14 cellular contexts compared by ENCODE assay signal in genomic region chr19:1211494-1212234, GRCh38. TPM values are rescaled to one million over a fixed set of nuclear protein-coding genes. Genes with fewer than 3 reads are reported as not detected.
A peak's percentile ranks its signal among the peaks of the same experiment; 100 is the strongest.
DNase-seq lines count a peak whose midpoint lies in the region; FAIRE-seq and TF ChIP-seq lines count a peak whose summit lies in the region.
"Had no signal": no experiment of that assay in that cellular context is flagged by ENCODE, and none has a peak within 500 bp of the region (broad histone marks: within the 10 kb centered on the region; RNA-seq: fewer than 3 reads in every experiment).

No MANE protein-coding gene starts in this region.

- no peak overlapping the region for H3K27ac ChIP-seq in kidney (ENCODE audit: low read depth in 2 of 2, low read length in 2 of 2)
- H3K27ac ChIP-seq: HL-60 had no signal

- H3K9me3 ChIP-seq in kidney (ENCODE audit: control insufficient read depth in 1 of 2, low read length in 2 of 2), result no peaks in the 10 kb centered on the region
- H3K9me3 ChIP-seq: heart right ventricle had no signal

- FAIRE-seq in kidney (lab: Jason Lieb, UNC), result no peak
- FAIRE-seq: RCC 7860 had no signal

- H3K9ac ChIP-seq in kidney (ENCODE audit: low read length in 2 of 2), result peak overlapping the region in 1 of 2 donors; percentile 19

- DNase-seq in activated CD4-positive, alpha-beta T cell treated with anti-CD3 and anti-CD28 coated beads, Interleukin-2, amount 10 ng/mL, durations not matched to agents 7 days and 5 days, result no peak
- DNase-seq in activated CD4-positive, alpha-beta T cell treated with anti-CD3 and anti-CD28 coated beads for 1 hour, result no peak
- DNase-seq in kidney (peak; percentile 67), superior temporal gyrus (ENCODE audit: extremely low spot score) (peak; percentile 13), foreskin melanocyte (no peak), putamen (ENCODE audit: low spot score) (no peak)
- no peak for DNase-seq in stimulated activated naive CD4-positive, alpha-beta T cell (lab: John Stamatoyannopoulos, UW)
- DNase-seq: activated CD4-positive, alpha-beta T cell treated with anti-CD3 and anti-CD28 coated beads, Interleukin-2, amount 50 U/mL, for 48 hours; naive thymus-derived CD8-positive, alpha-beta T cell; NCI-H1436 treated with DMSO at 0.1 percent for 48 hours had no signal

- H3K4me1 Mint-ChIP-seq in activated CD4-positive, alpha-beta T cell treated with anti-CD3 and anti-CD28 coated beads, Interleukin-2, amount 10 ng/mL, durations not matched to agents 7 days and 5 days, result peaks cover 39% of the 10 kb centered on the region
- H3K4me1 Mint-ChIP-seq in brain, result peaks cover 59% of the 10 kb centered on the region

- intact Hi-C loops in kidney (cut with DNase I), result no loop called here

- H3K9me3 Mint-ChIP-seq in activated CD4-positive, alpha-beta T cell treated with anti-CD3 and anti-CD28 coated beads, Interleukin-2, amount 10 ng/mL, durations not matched to agents 7 days and 5 days, result no peaks in the 10 kb centered on the region
- peaks cover 0 to 2% (median 0%) of the 10 kb centered on the region in 5 experiments for H3K9me3 Mint-ChIP-seq in brain
- H3K9me3 Mint-ChIP-seq: naive thymus-derived CD8-positive, alpha-beta T cell had no signal

- CTCF ChIA-PET in activated CD4-positive, alpha-beta T cell treated with anti-CD3 and anti-CD28 coated beads, Interleukin-2, amount 10 ng/mL, durations not matched to agents 7 days and 5 days (lab: Charles Lee), result interaction anchor here (0.6 to 2.9 kb wide), 6 partner anchors 8 to 677 kb away, joined by 4 to 11 read pairs (median 5); no protein-coding TSS in a partner anchor

- H3K4me1 ChIP-seq in kidney (ENCODE audit: control insufficient read depth in 1 of 2, insufficient read depth in 1 of 2, low read depth in 1 of 2, low read length in 2 of 2), result peaks cover 22 to 54% of the 10 kb centered on the region in 2 donors

- TF ChIP-seq CTCF in brain (conservative IDR thresholded peaks at IDR 0.05), result no peak
- TF ChIP-seq CTCF in kidney (IDR thresholded peaks at IDR 0.05; ENCODE audit: borderline replicate concordance, extremely low read depth, insufficient read depth), result no peak

- POLR2A ChIA-PET in activated CD4-positive, alpha-beta T cell treated with anti-CD3 and anti-CD28 coated beads, Interleukin-2, amount 10 ng/mL, durations not matched to agents 7 days and 5 days (lab: Charles Lee), result no interaction called here

- H3K27me3 Mint-ChIP-seq in activated CD4-positive, alpha-beta T cell treated with anti-CD3 and anti-CD28 coated beads, Interleukin-2, amount 10 ng/mL, durations not matched to agents 7 days and 5 days, result no peaks in the 10 kb centered on the region
- H3K27me3 Mint-ChIP-seq in brain, result no peaks in the 10 kb centered on the region
- H3K27me3 Mint-ChIP-seq: naive thymus-derived CD8-positive, alpha-beta T cell had no signal

- no peak overlapping the region for H3K4me3 ChIP-seq in kidney (ENCODE audit: low read length in 2 of 2)
- H3K4me3 ChIP-seq: heart right ventricle had no signal

- H3K36me3 ChIP-seq in kidney (ENCODE audit: control insufficient read depth in 1 of 2, insufficient read depth in 2 of 2, low read length in 2 of 2), result peaks cover under 1 to 3% of the 10 kb centered on the region in 2 donors

- H3K36me3 Mint-ChIP-seq in activated CD4-positive, alpha-beta T cell treated with anti-CD3 and anti-CD28 coated beads, Interleukin-2, amount 10 ng/mL, durations not matched to agents 7 days and 5 days (ENCODE audit: low read depth), result peaks cover 32% of the 10 kb centered on the region
- peaks cover 39% of the 10 kb centered on the region for H3K36me3 Mint-ChIP-seq in brain

- peak overlapping the region; percentile 55 for H3K27ac Mint-ChIP-seq in activated CD4-positive, alpha-beta T cell treated with anti-CD3 and anti-CD28 coated beads, Interleukin-2, amount 10 ng/mL, durations not matched to agents 7 days and 5 days
- peak overlapping the region; percentile 39 to 80 (median 69) for H3K27ac Mint-ChIP-seq in brain

- no peak overlapping the region for H3K4me3 Mint-ChIP-seq in activated CD4-positive, alpha-beta T cell treated with anti-CD3 and anti-CD28 coated beads, Interleukin-2, amount 10 ng/mL, durations not matched to agents 7 days and 5 days
- H3K4me3 Mint-ChIP-seq in brain, result peak overlapping the region in 3 of 5 experiments; percentile 36 to 54 (median 48)

RNA-seq across cellular contexts. Expression of gene STK11, which starts 6.1 kb away (rescaled TPM):
- total RNA-seq in activated CD4-positive, alpha-beta T cell treated with anti-CD3 and anti-CD28 coated beads, Interleukin-2, amount 10 ng/mL, durations not matched to agents 7 days and 5 days, result 10 to 100 TPM; 71.7 to 82.0 TPM
- polyA plus RNA-seq in brain (ENCODE audit: insufficient read depth, low read depth, low replicate concordance), result 72.6 TPM
- 57.7 TPM for total RNA-seq in kidney
- polyA plus RNA-seq in kidney (ENCODE audit: insufficient read depth, low read depth, low replicate concordance), result 40.7 TPM

RNA-seq across cellular contexts. Expression of gene CBARP, which starts 26.1 kb away (rescaled TPM):
- not detected for total RNA-seq in activated CD4-positive, alpha-beta T cell treated with anti-CD3 and anti-CD28 coated beads, Interleukin-2, amount 10 ng/mL, durations not matched to agents 7 days and 5 days
- polyA plus RNA-seq in brain (ENCODE audit: insufficient read depth, low read depth, low replicate concordance), result 11.2 TPM
- total RNA-seq in kidney, result 1.1 TPM
- polyA plus RNA-seq in kidney (ENCODE audit: insufficient read depth, low read depth, low replicate concordance), result 1.0 TPM
- total RNA-seq: naive thymus-derived CD8-positive, alpha-beta T cell had no signal
- polyA plus RNA-seq: naive thymus-derived CD8-positive, alpha-beta T cell had no signal

RNA-seq across cellular contexts. Expression of gene ATP5F1D, which starts 29.9 kb away (rescaled TPM):
- total RNA-seq in activated CD4-positive, alpha-beta T cell treated with anti-CD3 and anti-CD28 coated beads, Interleukin-2, amount 10 ng/mL, durations not matched to agents 7 days and 5 days, result 100 to 1,000 TPM; 151 to 166 TPM
- polyA plus RNA-seq in brain (ENCODE audit: insufficient read depth, low read depth, low replicate concordance) (365 TPM), kidney (ENCODE audit: insufficient read depth, low read depth, low replicate concordance) (641 TPM)
- total RNA-seq in kidney, result 183 TPM

RNA-seq across cellular contexts. Expression of gene MIDN, which starts 36.7 kb away (rescaled TPM):
- total RNA-seq in activated CD4-positive, alpha-beta T cell treated with anti-CD3 and anti-CD28 coated beads, Interleukin-2, amount 10 ng/mL, durations not matched to agents 7 days and 5 days, result 10 to 100 TPM; 58.0 to 65.7 TPM
- polyA plus RNA-seq in brain (ENCODE audit: insufficient read depth, low read depth, low replicate concordance) (79.7 TPM), kidney (ENCODE audit: insufficient read depth, low read depth, low replicate concordance) (21.3 TPM)
- total RNA-seq in kidney, result 205 TPM

RNA-seq across cellular contexts. Expression of gene SBNO2, which starts 37.6 kb away (rescaled TPM):
- total RNA-seq in activated CD4-positive, alpha-beta T cell treated with anti-CD3 and anti-CD28 coated beads, Interleukin-2, amount 10 ng/mL, durations not matched to agents 7 days and 5 days, result 10 to 100 TPM; 84.7 to 91.7 TPM
- polyA plus RNA-seq in brain (ENCODE audit: insufficient read depth, low read depth, low replicate concordance) (26.9 TPM), kidney (ENCODE audit: insufficient read depth, low read depth, low replicate concordance) (12.2 TPM)
- 156 TPM for total RNA-seq in kidney

Comparison
In these comparisons a context has a peak if more than half of its experiments do, and no peak if none do; other contexts are left out.
1. DNase-seq: peak in kidney (single experiment) and superior temporal gyrus (single experiment); none in activated CD4-positive, alpha-beta T cell treated with anti-CD3 and anti-CD28 coated beads, Interleukin-2, amount 10 ng/mL, durations not matched to agents 7 days and 5 days (single experiment), activated CD4-positive, alpha-beta T cell treated with anti-CD3 and anti-CD28 coated beads for 1 hour (single experiment), foreskin melanocyte (single experiment), stimulated activated naive CD4-positive, alpha-beta T cell (0 of 6) and putamen (single experiment).